In the genomic region with DNA sequence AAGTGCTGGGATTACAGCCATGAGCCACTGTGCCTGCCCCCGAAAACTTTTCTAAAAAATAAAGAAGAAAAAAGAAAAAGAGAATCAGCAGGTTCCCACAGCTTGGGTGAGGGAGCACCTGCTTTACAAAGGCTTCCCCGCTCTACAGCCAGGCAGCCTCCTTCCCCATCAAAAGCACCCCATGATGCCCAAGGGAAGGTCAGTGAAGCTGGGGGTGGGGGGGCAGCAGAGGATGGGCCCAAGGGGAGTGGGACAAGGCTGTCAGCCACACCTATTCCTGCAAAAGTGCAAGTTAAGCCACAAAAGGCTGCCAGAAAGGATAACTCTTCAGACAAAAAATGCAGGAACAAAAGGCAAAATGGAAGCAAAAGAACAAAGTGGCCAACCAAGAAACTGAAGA, we compare ENCODE assay signal across 1 cellular context.
TF ChIP-seq lines count a peak whose summit lies in the region.

No MANE protein-coding gene starts in this region.

TF ChIP-seq in GM23338, 12 proteins besides CTCF, POLR2A, EP300 and RAD21 (continued from another document):
- TF ChIP-seq, protein P1, sequence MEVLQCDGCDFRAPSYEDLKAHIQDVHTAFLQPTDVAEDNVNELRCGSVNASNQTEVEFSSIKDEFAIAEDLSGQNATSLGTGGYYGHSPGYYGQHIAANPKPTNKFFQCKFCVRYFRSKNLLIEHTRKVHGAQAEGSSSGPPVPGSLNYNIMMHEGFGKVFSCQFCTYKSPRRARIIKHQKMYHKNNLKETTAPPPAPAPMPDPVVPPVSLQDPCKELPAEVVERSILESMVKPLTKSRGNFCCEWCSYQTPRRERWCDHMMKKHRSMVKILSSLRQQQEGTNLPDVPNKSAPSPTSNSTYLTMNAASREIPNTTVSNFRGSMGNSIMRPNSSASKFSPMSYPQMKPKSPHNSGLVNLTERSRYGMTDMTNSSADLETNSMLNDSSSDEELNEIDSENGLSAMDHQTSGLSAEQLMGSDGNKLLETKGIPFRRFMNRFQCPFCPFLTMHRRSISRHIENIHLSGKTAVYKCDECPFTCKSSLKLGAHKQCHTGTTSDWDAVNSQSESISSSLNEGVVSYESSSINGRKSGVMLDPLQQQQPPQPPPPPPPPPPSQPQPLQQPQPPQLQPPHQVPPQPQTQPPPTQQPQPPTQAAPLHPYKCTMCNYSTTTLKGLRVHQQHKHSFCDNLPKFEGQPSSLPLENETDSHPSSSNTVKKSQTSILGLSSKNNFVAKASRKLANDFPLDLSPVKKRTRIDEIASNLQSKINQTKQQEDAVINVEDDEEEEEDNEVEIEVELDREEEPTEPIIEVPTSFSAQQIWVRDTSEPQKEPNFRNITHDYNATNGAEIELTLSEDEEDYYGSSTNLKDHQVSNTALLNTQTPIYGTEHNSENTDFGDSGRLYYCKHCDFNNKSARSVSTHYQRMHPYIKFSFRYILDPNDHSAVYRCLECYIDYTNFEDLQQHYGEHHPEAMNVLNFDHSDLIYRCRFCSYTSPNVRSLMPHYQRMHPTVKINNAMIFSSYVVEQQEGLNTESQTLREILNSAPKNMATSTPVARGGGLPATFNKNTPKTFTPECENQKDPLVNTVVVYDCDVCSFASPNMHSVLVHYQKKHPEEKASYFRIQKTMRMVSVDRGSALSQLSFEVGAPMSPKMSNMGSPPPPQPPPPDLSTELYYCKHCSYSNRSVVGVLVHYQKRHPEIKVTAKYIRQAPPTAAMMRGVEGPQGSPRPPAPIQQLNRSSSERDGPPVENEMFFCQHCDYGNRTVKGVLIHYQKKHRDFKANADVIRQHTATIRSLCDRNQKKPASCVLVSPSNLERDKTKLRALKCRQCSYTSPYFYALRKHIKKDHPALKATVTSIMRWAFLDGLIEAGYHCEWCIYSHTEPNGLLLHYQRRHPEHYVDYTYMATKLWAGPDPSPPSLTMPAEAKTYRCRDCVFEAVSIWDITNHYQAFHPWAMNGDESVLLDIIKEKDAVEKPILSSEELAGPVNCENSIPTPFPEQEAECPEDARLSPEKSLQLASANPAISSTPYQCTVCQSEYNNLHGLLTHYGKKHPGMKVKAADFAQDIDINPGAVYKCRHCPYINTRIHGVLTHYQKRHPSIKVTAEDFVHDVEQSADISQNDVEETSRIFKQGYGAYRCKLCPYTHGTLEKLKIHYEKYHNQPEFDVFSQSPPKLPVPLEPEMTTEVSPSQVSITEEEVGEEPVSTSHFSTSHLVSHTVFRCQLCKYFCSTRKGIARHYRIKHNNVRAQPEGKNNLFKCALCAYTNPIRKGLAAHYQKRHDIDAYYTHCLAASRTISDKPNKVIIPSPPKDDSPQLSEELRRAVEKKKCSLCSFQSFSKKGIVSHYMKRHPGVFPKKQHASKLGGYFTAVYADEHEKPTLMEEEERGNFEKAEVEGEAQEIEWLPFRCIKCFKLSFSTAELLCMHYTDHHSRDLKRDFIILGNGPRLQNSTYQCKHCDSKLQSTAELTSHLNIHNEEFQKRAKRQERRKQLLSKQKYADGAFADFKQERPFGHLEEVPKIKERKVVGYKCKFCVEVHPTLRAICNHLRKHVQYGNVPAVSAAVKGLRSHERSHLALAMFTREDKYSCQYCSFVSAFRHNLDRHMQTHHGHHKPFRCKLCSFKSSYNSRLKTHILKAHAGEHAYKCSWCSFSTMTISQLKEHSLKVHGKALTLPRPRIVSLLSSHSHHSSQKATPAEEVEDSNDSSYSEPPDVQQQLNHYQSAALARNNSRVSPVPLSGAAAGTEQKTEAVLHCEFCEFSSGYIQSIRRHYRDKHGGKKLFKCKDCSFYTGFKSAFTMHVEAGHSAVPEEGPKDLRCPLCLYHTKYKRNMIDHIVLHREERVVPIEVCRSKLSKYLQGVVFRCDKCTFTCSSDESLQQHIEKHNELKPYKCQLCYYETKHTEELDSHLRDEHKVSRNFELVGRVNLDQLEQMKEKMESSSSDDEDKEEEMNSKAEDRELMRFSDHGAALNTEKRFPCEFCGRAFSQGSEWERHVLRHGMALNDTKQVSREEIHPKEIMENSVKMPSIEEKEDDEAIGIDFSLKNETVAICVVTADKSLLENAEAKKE (CRISPR knock-in tag; IDR thresholded peaks at IDR 0.05), result no peak
- no peak for TF ChIP-seq ZNF331 (CRISPR knock-in tag; IDR thresholded peaks at IDR 0.05; ENCODE audit: low read depth)
- TF ChIP-seq, protein P2, sequence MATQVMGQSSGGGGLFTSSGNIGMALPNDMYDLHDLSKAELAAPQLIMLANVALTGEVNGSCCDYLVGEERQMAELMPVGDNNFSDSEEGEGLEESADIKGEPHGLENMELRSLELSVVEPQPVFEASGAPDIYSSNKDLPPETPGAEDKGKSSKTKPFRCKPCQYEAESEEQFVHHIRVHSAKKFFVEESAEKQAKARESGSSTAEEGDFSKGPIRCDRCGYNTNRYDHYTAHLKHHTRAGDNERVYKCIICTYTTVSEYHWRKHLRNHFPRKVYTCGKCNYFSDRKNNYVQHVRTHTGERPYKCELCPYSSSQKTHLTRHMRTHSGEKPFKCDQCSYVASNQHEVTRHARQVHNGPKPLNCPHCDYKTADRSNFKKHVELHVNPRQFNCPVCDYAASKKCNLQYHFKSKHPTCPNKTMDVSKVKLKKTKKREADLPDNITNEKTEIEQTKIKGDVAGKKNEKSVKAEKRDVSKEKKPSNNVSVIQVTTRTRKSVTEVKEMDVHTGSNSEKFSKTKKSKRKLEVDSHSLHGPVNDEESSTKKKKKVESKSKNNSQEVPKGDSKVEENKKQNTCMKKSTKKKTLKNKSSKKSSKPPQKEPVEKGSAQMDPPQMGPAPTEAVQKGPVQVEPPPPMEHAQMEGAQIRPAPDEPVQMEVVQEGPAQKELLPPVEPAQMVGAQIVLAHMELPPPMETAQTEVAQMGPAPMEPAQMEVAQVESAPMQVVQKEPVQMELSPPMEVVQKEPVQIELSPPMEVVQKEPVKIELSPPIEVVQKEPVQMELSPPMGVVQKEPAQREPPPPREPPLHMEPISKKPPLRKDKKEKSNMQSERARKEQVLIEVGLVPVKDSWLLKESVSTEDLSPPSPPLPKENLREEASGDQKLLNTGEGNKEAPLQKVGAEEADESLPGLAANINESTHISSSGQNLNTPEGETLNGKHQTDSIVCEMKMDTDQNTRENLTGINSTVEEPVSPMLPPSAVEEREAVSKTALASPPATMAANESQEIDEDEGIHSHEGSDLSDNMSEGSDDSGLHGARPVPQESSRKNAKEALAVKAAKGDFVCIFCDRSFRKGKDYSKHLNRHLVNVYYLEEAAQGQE (IDR thresholded peaks at IDR 0.05; ENCODE audit: unreplicated experiment), result no peak
- no peak for TF ChIP-seq NANOG (IDR thresholded peaks at IDR 0.05; ENCODE audit: borderline replicate concordance)
- no peak for TF ChIP-seq EZH2phosphoT487 (IDR thresholded peaks at IDR 0.05; ENCODE audit: unreplicated experiment)
- no peak for TF ChIP-seq EZH2 (IDR thresholded peaks at IDR 0.05; ENCODE audit: low read depth, unreplicated experiment)
